35 cellular contexts compared by ENCODE assay signal in the genomic region with DNA sequence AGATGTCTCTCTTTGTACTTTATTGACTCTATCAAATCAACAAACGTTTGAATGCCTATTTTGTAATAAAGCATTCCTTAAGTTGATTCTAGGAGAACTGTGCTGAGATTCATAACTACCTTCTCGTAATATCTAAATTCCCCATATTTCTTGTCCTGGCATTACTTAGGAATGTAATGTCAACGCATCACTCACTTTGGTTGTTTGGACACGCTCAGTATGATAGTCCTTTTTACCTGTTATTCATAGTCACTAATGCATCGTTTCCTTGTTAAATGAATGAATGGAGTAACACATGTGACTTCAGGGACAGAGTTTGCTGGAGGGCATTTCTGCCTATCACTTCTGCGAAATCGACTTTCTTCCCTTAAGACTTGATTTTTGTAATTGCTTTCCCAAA. TPM values are rescaled to one million over a fixed set of nuclear protein-coding genes. Genes with fewer than 3 reads are reported as not detected.
DNase-seq lines count a peak whose midpoint lies in the region; ATAC-seq, FAIRE-seq and TF ChIP-seq lines count a peak whose summit lies in the region.
"Had no signal": no experiment of that assay in that cellular context is flagged by ENCODE, and none has a peak within 500 bp of the region (broad histone marks: within the 10 kb centered on the region; RNA-seq: fewer than 3 reads in every experiment).

No MANE protein-coding gene starts in this region.

- intact Hi-C loops in activated CD8-positive, alpha-beta T cell treated with anti-CD3 and anti-CD28 coated beads for 36 hours (cut with micrococcal nuclease) = no loop called here
- intact Hi-C loops in kidney (cut with DNase I) = no loop called here
- intact Hi-C loops in mucosa of descending colon (cut with DNase I, micrococcal nuclease) = no loop called here

- no peak for TF ChIP-seq CTCF in activated CD8-positive, alpha-beta T cell treated with anti-CD3 and anti-CD28 coated beads for 36 hours (IDR thresholded peaks at IDR 0.05)
- no peak for TF ChIP-seq CTCF in kidney (IDR thresholded peaks at IDR 0.05; ENCODE audit: borderline replicate concordance, extremely low read depth, insufficient read depth)
- TF ChIP-seq CTCF in mucosa of descending colon (IDR thresholded peaks at IDR 0.05) = no peak

- no peak overlapping the region for H2AFZ ChIP-seq in ACC112 (ENCODE audit: low read length, unreplicated experiment)
- H2AFZ ChIP-seq: GM23248 had no signal

- H3K27ac ChIP-seq in ACC112 (ENCODE audit: low read depth, low read length) (no peak overlapping the region), kidney (ENCODE audit: low read depth in 2 of 2, low read length in 2 of 2) (no peak overlapping the region)
- H3K27ac ChIP-seq: 22Rv1, body of pancreas, GM23248, lower lobe of right lung, Peyer's patch, right lobe of liver, tibial nerve, VCaP had no signal

- H3K4me3 Mint-ChIP-seq in T-helper 1 cell treated with Interleukin-12 subunit alpha and Interleukin-12 subunit beta and Interleukin-4 antibody, amounts not matched to agents 30 μg/mL and 1 μg/mL, for 36 hours = no peak overlapping the region
- H3K4me3 Mint-ChIP-seq in activated CD8-positive, alpha-beta T cell treated with anti-CD3 and anti-CD28 coated beads for 36 hours = no peak overlapping the region
- H3K4me3 Mint-ChIP-seq: dendritic cell treated with granulocyte-macrophage colony-stimulating factor and Interleukin-4, amounts not matched to agents 40 ng/mL and 50 ng/mL, for 4 days; endodermal cell had no signal

- POLR2A ChIA-PET in activated CD8-positive, alpha-beta T cell treated with anti-CD3 and anti-CD28 coated beads for 36 hours (lab: Charles Lee) = interaction anchor here (1.4 to 5.4 kb wide), 2 partner anchors 47 to 63 kb away, joined by 3 to 90 read pairs; a partner anchor contains a TSS

- no peaks in the 10 kb centered on the region for H3K27me3 Mint-ChIP-seq in T-helper 1 cell treated with Interleukin-12 subunit alpha and Interleukin-12 subunit beta and Interleukin-4 antibody, amounts not matched to agents 30 μg/mL and 1 μg/mL, for 36 hours (ENCODE audit: low read depth)
- no peaks in the 10 kb centered on the region for H3K27me3 Mint-ChIP-seq in activated CD8-positive, alpha-beta T cell treated with anti-CD3 and anti-CD28 coated beads for 36 hours

- H3K27ac Mint-ChIP-seq in T-helper 1 cell treated with Interleukin-12 subunit alpha and Interleukin-12 subunit beta and Interleukin-4 antibody, amounts not matched to agents 30 μg/mL and 1 μg/mL, for 36 hours = peak overlapping the region; percentile 92
- peak overlapping the region; percentile 89 for H3K27ac Mint-ChIP-seq in activated CD8-positive, alpha-beta T cell treated with anti-CD3 and anti-CD28 coated beads for 36 hours
- H3K27ac Mint-ChIP-seq: dendritic cell treated with granulocyte-macrophage colony-stimulating factor and Interleukin-4, amounts not matched to agents 40 ng/mL and 50 ng/mL, for 4 days; endodermal cell; progenitor cell of endocrine pancreas had no signal

- peaks cover 79% of the 10 kb centered on the region for H3K27me3 ChIP-seq in ACC112 (ENCODE audit: insufficient read depth, low read length)
- H3K27me3 ChIP-seq: body of pancreas, Peyer's patch, right lobe of liver, tibial nerve had no signal

- CTCF ChIA-PET in activated CD8-positive, alpha-beta T cell treated with anti-CD3 and anti-CD28 coated beads for 36 hours (lab: Charles Lee) = interaction anchor here (1.1 to 7.9 kb wide), 5 partner anchors 20 to 91 kb away, joined by 3 to 71 read pairs (median 8); a partner anchor contains a TSS

- no peak for FAIRE-seq in kidney (lab: Jason Lieb, UNC)
- FAIRE-seq: frontal cortex, HepG2 had no signal

- no peaks in the 10 kb centered on the region for H3K36me3 ChIP-seq in ACC112 (ENCODE audit: insufficient read depth, low read length)
- H3K36me3 ChIP-seq in kidney (ENCODE audit: control insufficient read depth in 1 of 2, insufficient read depth in 2 of 2, low read length in 2 of 2) = no peaks in the 10 kb centered on the region
- no peaks in the 10 kb centered on the region for H3K36me3 ChIP-seq in mucosa of descending colon (ENCODE audit: low read depth)
- H3K36me3 ChIP-seq: lower lobe of right lung, Peyer's patch, right lobe of liver, tibial nerve had no signal

- peaks cover 68% of the 10 kb centered on the region for H3K4me1 Mint-ChIP-seq in T-helper 1 cell treated with Interleukin-12 subunit alpha and Interleukin-12 subunit beta and Interleukin-4 antibody, amounts not matched to agents 30 μg/mL and 1 μg/mL, for 36 hours (ENCODE audit: low read depth)
- H3K4me1 Mint-ChIP-seq in activated CD8-positive, alpha-beta T cell treated with anti-CD3 and anti-CD28 coated beads for 36 hours (ENCODE audit: low read depth) = peaks cover 73% of the 10 kb centered on the region

- DNase-seq in T-helper 1 cell (no peak), kidney (no peak), mucosa of descending colon (no peak), retina (no peak)
- no peak for DNase-seq in activated CD8-positive, alpha-beta T cell treated with anti-CD3 and anti-CD28 coated beads for 36 hours
- DNase-seq: activated CD4-positive, alpha-beta T cell treated with anti-CD3 and anti-CD28 coated beads for 48 hours; body of pancreas; C1 segment of cervical spinal cord; DMS79 treated with DMSO at 0.1 percent for 48 hours; endodermal cell; GF-D8; GM23248; lower lobe of right lung; midbrain; naive thymus-derived CD4-positive, alpha-beta T cell; NCI-H146; NCI-H226; NCI-H69; nucleus accumbens; Peyer's patch; right lobe of liver; SHP77 treated with DMSO at 0.1 percent for 48 hours; stimulated activated CD4-positive, alpha-beta T cell treated with anti-CD3 and anti-CD28 coated beads, Interleukin-4, amount 100 ng/mL, for 1 hour; T1000 had no signal

- H3K4me3 ChIP-seq in ACC112 (ENCODE audit: low read depth, low read length) = 0 out of 2 replicates have a peak overlapping the region, but pooled peaks have one; percentile 18
- no peak overlapping the region for H3K4me3 ChIP-seq in kidney (ENCODE audit: low read length in 2 of 2)
- H3K4me3 ChIP-seq in mucosa of descending colon = no peak overlapping the region
- H3K4me3 ChIP-seq: body of pancreas, GM23248, lower lobe of right lung, Peyer's patch, right lobe of liver, tibial nerve had no signal

- H3K36me3 Mint-ChIP-seq in T-helper 1 cell treated with Interleukin-12 subunit alpha and Interleukin-12 subunit beta and Interleukin-4 antibody, amounts not matched to agents 30 μg/mL and 1 μg/mL, for 36 hours (ENCODE audit: low read depth) = peaks cover 11% of the 10 kb centered on the region
- peaks cover 2% of the 10 kb centered on the region for H3K36me3 Mint-ChIP-seq in activated CD8-positive, alpha-beta T cell treated with anti-CD3 and anti-CD28 coated beads for 36 hours (ENCODE audit: low read depth)

- H3K9me3 ChIP-seq in kidney (ENCODE audit: control insufficient read depth in 1 of 2, low read length in 2 of 2) (no peaks in the 10 kb centered on the region), mucosa of descending colon (no peaks in the 10 kb centered on the region)
- H3K9me3 ChIP-seq: body of pancreas, lower lobe of right lung, Peyer's patch, right lobe of liver, tibial nerve had no signal

- H3K79me2 ChIP-seq in ACC112 (ENCODE audit: control insufficient read depth, insufficient read depth, low read length, unreplicated experiment) = no peaks in the 10 kb centered on the region

- no peak for ATAC-seq in activated CD8-positive, alpha-beta T cell treated with anti-CD3 and anti-CD28 coated beads for 36 hours
- ATAC-seq in esophagus mucosa (peak; percentile 58), mucosa of descending colon (no peak)
- ATAC-seq: body of pancreas; HepG2; naive thymus-derived CD4-positive, alpha-beta T cell; right lobe of liver had no signal

- H3K9me3 Mint-ChIP-seq in T-helper 1 cell treated with Interleukin-12 subunit alpha and Interleukin-12 subunit beta and Interleukin-4 antibody, amounts not matched to agents 30 μg/mL and 1 μg/mL, for 36 hours = peaks cover 3% of the 10 kb centered on the region
- H3K9me3 Mint-ChIP-seq in activated CD8-positive, alpha-beta T cell treated with anti-CD3 and anti-CD28 coated beads for 36 hours = no peaks in the 10 kb centered on the region
- H3K9me3 Mint-ChIP-seq: dendritic cell treated with granulocyte-macrophage colony-stimulating factor and Interleukin-4, amounts not matched to agents 40 ng/mL and 50 ng/mL, for 4 days; endodermal cell had no signal

- H3K4me1 ChIP-seq in ACC112 (ENCODE audit: control insufficient read depth, insufficient read depth, low read length, unreplicated experiment) (no peaks in the 10 kb centered on the region), kidney (ENCODE audit: control insufficient read depth in 1 of 2, insufficient read depth in 1 of 2, low read depth in 1 of 2, low read length in 2 of 2) (no peaks in the 10 kb centered on the region), mucosa of descending colon (ENCODE audit: low read depth) (no peaks in the 10 kb centered on the region)
- H3K4me1 ChIP-seq: body of pancreas, lower lobe of right lung, Peyer's patch, tibial nerve had no signal

- H3K9ac ChIP-seq in kidney (ENCODE audit: low read length in 2 of 2) = no peak overlapping the region
- H3K9ac ChIP-seq: GM23248 had no signal

RNA-seq across cellular contexts. Expression of a gene that starts 44.1 kb away (rescaled TPM):
- total RNA-seq in activated CD8-positive, alpha-beta T cell treated with anti-CD3 and anti-CD28 coated beads for 36 hours = 100 to 1,000 TPM; 105 to 106 TPM
- total RNA-seq in esophagus mucosa (21.2 TPM), kidney (12.5 TPM), mucosa of descending colon (1 to 10 TPM; 1.2 to 2.6 (median 2.6) TPM)
- 3.4 TPM for polyA plus RNA-seq in kidney (ENCODE audit: insufficient read depth, low read depth, low replicate concordance)
- total RNA-seq: LHCN-M2 had no signal
- polyA plus RNA-seq: HepG2 had no signal
